40 cellular contexts compared by ENCODE assay signal in the genomic region with DNA sequence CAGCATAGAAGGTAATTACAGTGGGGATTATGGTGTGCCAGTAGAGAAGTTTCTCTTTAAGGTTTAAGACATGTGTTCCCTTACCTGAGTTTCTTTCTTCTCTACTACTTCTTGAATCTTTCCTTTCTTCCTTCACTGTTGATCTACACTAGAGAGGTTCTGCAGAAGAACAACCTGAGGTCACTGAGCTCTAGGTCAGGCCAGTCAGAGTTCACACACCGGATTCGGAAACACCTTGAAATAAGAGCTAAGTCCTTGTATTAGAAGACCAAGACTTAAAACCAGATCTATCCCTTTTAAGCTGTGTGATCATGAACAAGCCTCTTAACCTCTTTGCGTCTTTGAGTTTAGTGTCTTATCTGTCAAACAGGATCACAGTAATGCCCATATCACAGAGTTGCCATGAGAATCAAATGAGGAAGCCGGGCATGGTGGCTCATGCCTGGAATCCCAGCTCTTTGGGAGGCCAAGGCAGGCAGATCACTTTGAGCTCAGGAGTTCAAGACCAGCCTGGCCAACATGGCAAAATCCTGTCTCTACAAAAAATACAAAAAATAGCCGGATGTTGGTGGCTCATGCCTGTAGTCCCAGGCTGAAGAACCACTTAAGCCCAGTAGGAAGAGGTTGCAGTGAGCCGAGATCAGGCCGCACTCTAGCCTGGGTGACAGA. TPM values are rescaled to one million over a fixed set of nuclear protein-coding genes. Genes with fewer than 3 reads are reported as not detected.
"Had no signal": no experiment of that assay in that cellular context is flagged by ENCODE, and none has a peak within 500 bp of the region (broad histone marks: within the 10 kb centered on the region; RNA-seq: fewer than 3 reads in every experiment).

No MANE protein-coding gene starts in this region.

- H3K4me3 ChIP-seq: adrenal gland, body of pancreas, esophagus squamous epithelium, gastroesophageal sphincter, heart right ventricle had no signal

- FAIRE-seq: colon, endothelial cell of umbilical vein had no signal

- DNase-seq: activated CD4-positive, alpha-beta memory T cell treated with anti-CD3 and anti-CD28 coated beads for 36 hours; activated CD4-positive, alpha-beta T cell treated with anti-CD3 and anti-CD28 coated beads for 36 hours; activated CD4-positive, alpha-beta T cell treated with anti-CD3 and anti-CD28 coated beads, Interleukin-2, amount 10 ng/mL, durations not matched to agents 24 days and 14 days; activated CD4-positive, CD25-positive, alpha-beta regulatory T cell; activated CD4-positive, CD25-positive, alpha-beta regulatory T cell treated with anti-CD3 and anti-CD28 coated beads, Interleukin-2, amount 50 U/mL, for 72 hours; activated CD8-positive, alpha-beta memory T cell treated with anti-CD3 and anti-CD28 coated beads, Interleukin-2, amount 10 ng/mL, durations not matched to agents 7 days and 5 days; activated CD8-positive, alpha-beta memory T cell treated with anti-CD3 and anti-CD28 coated beads, Interleukin-2, amount 50 U/mL, for 4 hours; activated CD8-positive, alpha-beta T cell treated with anti-CD3 and anti-CD28 coated beads, Interleukin-2, amount 10 ng/mL, durations not matched to agents 7 days and 5 days; activated effector memory CD4-positive, alpha-beta T cell treated with anti-CD3 and anti-CD28 coated beads, Interleukin-2, amount 50 U/mL, for 16 hours; activated naive CD4-positive, alpha-beta T cell treated with anti-CD3 and anti-CD28 coated beads for 36 hours; activated naive CD8-positive, alpha-beta T cell treated with anti-CD3 and anti-CD28 coated beads for 36 hours; activated naive CD8-positive, alpha-beta T cell treated with anti-CD3 and anti-CD28 coated beads, Interleukin-2, amount 50 U/mL, for 24 hours; activated T-cell treated with anti-CD3 and anti-CD28 coated beads, Interleukin-2, amount 50 U/mL, for 1 hour; activated T-cell treated with anti-CD3 and anti-CD28 coated beads, Interleukin-2, amount 50 U/mL, for 48 hours; adrenal gland; amygdala; aorta; body of pancreas; caudate nucleus; cortex of kidney; dermis blood vessel endothelial cell; effector CD4-positive, alpha-beta T cell; effector memory CD8-positive, alpha-beta T cell; esophagus squamous epithelium; foreskin melanocyte; heart right ventricle; T-helper 2 cell had no signal

- H3K4me1 Mint-ChIP-seq: activated CD4-positive, alpha-beta T cell treated with anti-CD3 and anti-CD28 coated beads for 36 hours; activated CD4-positive, alpha-beta T cell treated with anti-CD3 and anti-CD28 coated beads, Interleukin-2, amount 10 ng/mL, durations not matched to agents 24 days and 14 days; activated CD8-positive, alpha-beta memory T cell treated with anti-CD3 and anti-CD28 coated beads, Interleukin-2, amount 10 ng/mL, durations not matched to agents 7 days and 5 days; activated naive CD4-positive, alpha-beta T cell treated with anti-CD3 and anti-CD28 coated beads, Interleukin-2, amount 50 U/mL, for 24 hours; activated naive CD8-positive, alpha-beta T cell treated with anti-CD3 and anti-CD28 coated beads for 36 hours; activated naive CD8-positive, alpha-beta T cell treated with anti-CD3 and anti-CD28 coated beads, Interleukin-2, amount 50 U/mL, for 24 hours had no signal

- H3K4me1 ChIP-seq: adrenal gland, esophagus squamous epithelium, gastroesophageal sphincter, heart right ventricle had no signal

- H3K9me3 ChIP-seq: adrenal gland, body of pancreas, esophagus squamous epithelium, gastroesophageal sphincter had no signal

- H3K36me3 Mint-ChIP-seq: activated CD4-positive, alpha-beta memory T cell treated with anti-CD3 and anti-CD28 coated beads for 36 hours; activated CD8-positive, alpha-beta memory T cell treated with anti-CD3 and anti-CD28 coated beads, Interleukin-2, amount 10 ng/mL, durations not matched to agents 7 days and 5 days; activated naive CD4-positive, alpha-beta T cell treated with anti-CD3 and anti-CD28 coated beads, Interleukin-2, amount 50 U/mL, for 24 hours; activated naive CD8-positive, alpha-beta T cell treated with anti-CD3 and anti-CD28 coated beads for 36 hours had no signal

- H3K4me3 Mint-ChIP-seq: activated CD4-positive, alpha-beta memory T cell treated with anti-CD3 and anti-CD28 coated beads for 36 hours; activated CD4-positive, alpha-beta T cell treated with anti-CD3 and anti-CD28 coated beads for 36 hours; activated CD4-positive, alpha-beta T cell treated with anti-CD3 and anti-CD28 coated beads, Interleukin-2, amount 10 ng/mL, durations not matched to agents 24 days and 14 days; activated CD8-positive, alpha-beta memory T cell treated with anti-CD3 and anti-CD28 coated beads, Interleukin-2, amount 10 ng/mL, durations not matched to agents 7 days and 5 days; activated CD8-positive, alpha-beta T cell treated with anti-CD3 and anti-CD28 coated beads, Interleukin-2, amount 10 ng/mL, durations not matched to agents 7 days and 5 days; activated naive CD4-positive, alpha-beta T cell treated with anti-CD3 and anti-CD28 coated beads for 36 hours; activated naive CD4-positive, alpha-beta T cell treated with anti-CD3 and anti-CD28 coated beads, Interleukin-2, amount 50 U/mL, for 24 hours; activated naive CD8-positive, alpha-beta T cell treated with anti-CD3 and anti-CD28 coated beads for 36 hours; activated naive CD8-positive, alpha-beta T cell treated with anti-CD3 and anti-CD28 coated beads, Interleukin-2, amount 50 U/mL, for 24 hours; activated T-helper 1 cell treated with anti-CD3 and anti-CD28 coated beads, Interleukin-12 subunit alpha, Interleukin-12 subunit beta, Interleukin-2, Interleukin-4 antibody, amounts not matched to agents 30 ng/mL and 10 ng/mL and 1 ng/mL, durations not matched to agents 14 hours and 24 hours and 36 hours; effector memory CD8-positive, alpha-beta T cell had no signal

- H3K36me3 ChIP-seq: adrenal gland, esophagus squamous epithelium, gastroesophageal sphincter, heart right ventricle had no signal

- H3K27ac Mint-ChIP-seq: activated CD4-positive, alpha-beta memory T cell treated with anti-CD3 and anti-CD28 coated beads for 36 hours; activated CD4-positive, alpha-beta T cell treated with anti-CD3 and anti-CD28 coated beads for 36 hours; activated CD4-positive, alpha-beta T cell treated with anti-CD3 and anti-CD28 coated beads, Interleukin-2, amount 10 ng/mL, durations not matched to agents 24 days and 14 days; activated CD8-positive, alpha-beta memory T cell treated with anti-CD3 and anti-CD28 coated beads, Interleukin-2, amount 10 ng/mL, durations not matched to agents 7 days and 5 days; activated CD8-positive, alpha-beta T cell treated with anti-CD3 and anti-CD28 coated beads, Interleukin-2, amount 10 ng/mL, durations not matched to agents 7 days and 5 days; activated naive CD4-positive, alpha-beta T cell treated with anti-CD3 and anti-CD28 coated beads for 36 hours; activated naive CD4-positive, alpha-beta T cell treated with anti-CD3 and anti-CD28 coated beads, Interleukin-2, amount 50 U/mL, for 24 hours; activated naive CD8-positive, alpha-beta T cell treated with anti-CD3 and anti-CD28 coated beads for 36 hours; activated naive CD8-positive, alpha-beta T cell treated with anti-CD3 and anti-CD28 coated beads, Interleukin-2, amount 50 U/mL, for 24 hours; activated T-helper 1 cell treated with anti-CD3 and anti-CD28 coated beads, Interleukin-12 subunit alpha, Interleukin-12 subunit beta, Interleukin-2, Interleukin-4 antibody, amounts not matched to agents 30 ng/mL and 10 ng/mL and 1 ng/mL, durations not matched to agents 14 hours and 24 hours and 36 hours; activated T-helper 2 cell treated with anti-CD3 and anti-CD28 coated beads, Interferon-gamma antibody, Interleukin-2, Interleukin-4, amounts not matched to agents 10 μg/mL and 5 μg/mL and 100 μg/mL, durations not matched to agents 14 hours and 24 hours and 36 hours; effector memory CD8-positive, alpha-beta T cell had no signal

- ATAC-seq: activated CD4-positive, alpha-beta T cell treated with anti-CD3 and anti-CD28 coated beads for 36 hours; activated CD8-positive, alpha-beta memory T cell treated with anti-CD3 and anti-CD28 coated beads, Interleukin-2, amount 10 ng/mL, durations not matched to agents 7 days and 5 days; activated CD8-positive, alpha-beta T cell treated with anti-CD3 and anti-CD28 coated beads, Interleukin-2, amount 10 ng/mL, durations not matched to agents 7 days and 5 days; activated naive CD8-positive, alpha-beta T cell treated with anti-CD3 and anti-CD28 coated beads, Interleukin-2, amount 50 U/mL, for 24 hours; body of pancreas; effector memory CD8-positive, alpha-beta T cell; gastroesophageal sphincter; heart right ventricle had no signal

- H3K27me3 ChIP-seq: adrenal gland, body of pancreas had no signal

- H3K9me3 Mint-ChIP-seq: activated CD4-positive, alpha-beta memory T cell treated with anti-CD3 and anti-CD28 coated beads for 36 hours; activated CD4-positive, alpha-beta T cell treated with anti-CD3 and anti-CD28 coated beads, Interleukin-2, amount 10 ng/mL, durations not matched to agents 24 days and 14 days; activated naive CD4-positive, alpha-beta T cell treated with anti-CD3 and anti-CD28 coated beads, Interleukin-2, amount 50 U/mL, for 24 hours; activated naive CD8-positive, alpha-beta T cell treated with anti-CD3 and anti-CD28 coated beads, Interleukin-2, amount 50 U/mL, for 24 hours; activated T-helper 1 cell treated with anti-CD3 and anti-CD28 coated beads, Interleukin-12 subunit alpha, Interleukin-12 subunit beta, Interleukin-2, Interleukin-4 antibody, amounts not matched to agents 30 ng/mL and 10 ng/mL and 1 ng/mL, durations not matched to agents 14 hours and 24 hours and 36 hours; activated T-helper 2 cell treated with anti-CD3 and anti-CD28 coated beads, Interferon-gamma antibody, Interleukin-2, Interleukin-4, amounts not matched to agents 10 μg/mL and 5 μg/mL and 100 μg/mL, durations not matched to agents 14 hours and 24 hours and 36 hours; effector memory CD8-positive, alpha-beta T cell had no signal

- H3K27ac ChIP-seq: adrenal gland, body of pancreas, epithelial cell of prostate, esophagus squamous epithelium, gastroesophageal sphincter, heart right ventricle had no signal

RNA-seq across cellular contexts. Expression of gene TGM3, which starts 22.0 kb away (rescaled TPM):
- total RNA-seq: activated CD4-positive, alpha-beta memory T cell treated with anti-CD3 and anti-CD28 coated beads for 36 hours; activated CD4-positive, alpha-beta T cell treated with anti-CD3 and anti-CD28 coated beads for 36 hours; activated CD4-positive, alpha-beta T cell treated with anti-CD3 and anti-CD28 coated beads, Interleukin-2, amount 10 ng/mL, durations not matched to agents 24 days and 14 days; activated CD8-positive, alpha-beta memory T cell treated with anti-CD3 and anti-CD28 coated beads for 36 hours; activated CD8-positive, alpha-beta memory T cell treated with anti-CD3 and anti-CD28 coated beads, Interleukin-2, amount 10 ng/mL, durations not matched to agents 7 days and 5 days; activated CD8-positive, alpha-beta T cell treated with anti-CD3 and anti-CD28 coated beads, Interleukin-2, amount 10 ng/mL, durations not matched to agents 7 days and 5 days; activated naive CD4-positive, alpha-beta T cell treated with anti-CD3 and anti-CD28 coated beads for 36 hours; activated naive CD8-positive, alpha-beta T cell treated with anti-CD3 and anti-CD28 coated beads for 36 hours; activated T-helper 1 cell treated with anti-CD3 and anti-CD28 coated beads, Interleukin-12 subunit alpha, Interleukin-12 subunit beta, Interleukin-2, Interleukin-4 antibody, amounts not matched to agents 30 ng/mL and 10 ng/mL and 1 ng/mL, durations not matched to agents 14 hours and 24 hours and 36 hours; activated T-helper 2 cell treated with anti-CD3 and anti-CD28 coated beads, Interferon-gamma antibody, Interleukin-2, Interleukin-4, amounts not matched to agents 10 μg/mL and 5 μg/mL and 100 μg/mL, durations not matched to agents 14 hours and 24 hours and 36 hours; aorta; chondrocyte; dermis blood vessel endothelial cell; endothelial cell of umbilical vein; fibroblast of villous mesenchyme; glomerular endothelial cell; heart right ventricle; T-helper 1 cell treated with Interleukin-12 subunit alpha and Interleukin-12 subunit beta and Interleukin-4 antibody, amounts not matched to agents 30 ng/mL and 1 ng/mL, for 36 hours had no signal
- polyA plus RNA-seq: endothelial cell of umbilical vein, fibroblast of lung had no signal
